21 cellular contexts compared by ENCODE assay signal in the genomic region with DNA sequence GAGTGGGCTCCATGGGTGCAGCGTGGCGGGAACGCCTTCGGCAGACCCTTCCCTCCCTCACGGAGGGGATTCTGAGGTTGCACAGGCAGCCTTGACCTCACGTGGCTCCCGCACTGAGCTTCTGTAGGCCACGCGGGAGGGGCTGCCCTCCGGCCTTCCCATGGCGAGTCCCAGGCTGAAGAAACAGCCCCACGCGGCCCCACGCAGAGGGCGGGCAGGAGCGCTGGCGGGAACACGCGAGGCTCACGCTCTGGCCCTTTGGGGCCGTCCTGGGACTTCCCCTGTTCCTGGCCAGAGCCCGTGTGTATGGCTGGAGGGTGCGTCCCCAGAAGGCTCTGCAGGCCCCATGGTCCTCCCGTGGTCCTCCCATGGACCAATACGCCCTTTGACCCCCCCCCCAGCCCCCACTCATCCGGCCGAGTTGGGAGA. TPM values are rescaled to one million over a fixed set of nuclear protein-coding genes. Genes with fewer than 3 reads are reported as not detected.
A peak's percentile ranks its signal among the peaks of the same experiment; 100 is the strongest.
DNase-seq lines count a peak whose midpoint lies in the region; ATAC-seq lines count a peak whose summit lies in the region.
"Had no signal": no experiment of that assay in that cellular context is flagged by ENCODE, and none has a peak within 500 bp of the region (broad histone marks: within the 10 kb centered on the region; RNA-seq: fewer than 3 reads in every experiment).

No MANE protein-coding gene starts in this region.

- no peaks in the 10 kb centered on the region for H3K9me3 ChIP-seq in right cardiac atrium (ENCODE audit: control insufficient read depth, low read length)
- no peaks in the 10 kb centered on the region for H3K9me3 ChIP-seq in aorta (ENCODE audit: control insufficient read depth, low read length)
- H3K9me3 ChIP-seq: A549 had no signal

- no peaks in the 10 kb centered on the region for H3K27me3 Mint-ChIP-seq in activated naive CD8-positive, alpha-beta T cell treated with anti-CD3 and anti-CD28 coated beads, Interleukin-2, amount 10 ng/mL, durations not matched to agents 7 days and 5 days
- no peaks in the 10 kb centered on the region for H3K27me3 Mint-ChIP-seq in activated naive CD8-positive, alpha-beta T cell treated with anti-CD3 and anti-CD28 coated beads, Interleukin-2, amount 50 U/mL, for 24 hours

- H3K9me3 Mint-ChIP-seq in activated naive CD8-positive, alpha-beta T cell treated with anti-CD3 and anti-CD28 coated beads, Interleukin-2, amount 10 ng/mL, durations not matched to agents 7 days and 5 days: no peaks in the 10 kb centered on the region
- no peaks in the 10 kb centered on the region for H3K9me3 Mint-ChIP-seq in activated naive CD8-positive, alpha-beta T cell treated with anti-CD3 and anti-CD28 coated beads, Interleukin-2, amount 50 U/mL, for 24 hours
- H3K9me3 Mint-ChIP-seq: CD4-positive, alpha-beta memory T cell; H9 had no signal

- H3K4me3 ChIP-seq in right cardiac atrium (ENCODE audit: low read length) (no peak overlapping the region), aorta (ENCODE audit: low read length in 2 of 2) (no peak overlapping the region)
- H3K4me3 ChIP-seq: A549 had no signal

- H3K4me3 Mint-ChIP-seq in activated naive CD8-positive, alpha-beta T cell treated with anti-CD3 and anti-CD28 coated beads, Interleukin-2, amount 10 ng/mL, durations not matched to agents 7 days and 5 days: no peak overlapping the region
- H3K4me3 Mint-ChIP-seq in activated naive CD8-positive, alpha-beta T cell treated with anti-CD3 and anti-CD28 coated beads, Interleukin-2, amount 50 U/mL, for 24 hours: no peak overlapping the region
- H3K4me3 Mint-ChIP-seq: CD4-positive, alpha-beta memory T cell; H9 had no signal

- no peaks in the 10 kb centered on the region for H3K36me3 Mint-ChIP-seq in activated naive CD8-positive, alpha-beta T cell treated with anti-CD3 and anti-CD28 coated beads, Interleukin-2, amount 10 ng/mL, durations not matched to agents 7 days and 5 days
- H3K36me3 Mint-ChIP-seq in activated naive CD8-positive, alpha-beta T cell treated with anti-CD3 and anti-CD28 coated beads, Interleukin-2, amount 50 U/mL, for 24 hours (ENCODE audit: low read depth): no peaks in the 10 kb centered on the region
- H3K36me3 Mint-ChIP-seq: CD4-positive, alpha-beta memory T cell had no signal

- peak; percentile 15 for DNase-seq in activated naive CD8-positive, alpha-beta T cell treated with anti-CD3 and anti-CD28 coated beads, Interleukin-2, amount 10 ng/mL, durations not matched to agents 7 days and 5 days
- DNase-seq in activated naive CD8-positive, alpha-beta T cell treated with anti-CD3 and anti-CD28 coated beads, Interleukin-2, amount 50 U/mL, for 24 hours: no peak
- DNase-seq in right cardiac atrium (peak in 2 of 3 donors; percentile 11 to 40), Right ventricle myocardium inferior (ENCODE audit: missing footprints) (no peak), sciatic nerve (ENCODE audit: low spot score) (peak; percentile 42), aorta (peak; percentile 17 to 42), epidermal melanocyte (ENCODE audit: insufficient read length, low spot score) (no peak)
- DNase-seq: AML-193; CD4-positive, alpha-beta memory T cell; DMS153; DMS79; GF-D8; H9 had no signal

- no peaks in the 10 kb centered on the region for H3K4me1 ChIP-seq in right cardiac atrium (ENCODE audit: control insufficient read depth, insufficient read depth, low read length)
- no peaks in the 10 kb centered on the region for H3K4me1 ChIP-seq in aorta (ENCODE audit: control insufficient read depth in 1 of 2, insufficient read depth in 2 of 2, low read length in 2 of 2)
- H3K4me1 ChIP-seq: A549 had no signal

- POLR2A ChIA-PET in activated naive CD8-positive, alpha-beta T cell treated with anti-CD3 and anti-CD28 coated beads, Interleukin-2, amount 10 ng/mL, durations not matched to agents 7 days and 5 days (lab: Charles Lee): no interaction called here

- WGBS in right cardiac atrium: 90% methylated on average over 27 of the region's 27 CpGs
- 90% methylated on average over 27 of the region's 27 CpGs for WGBS in aorta, 2 donors

- no peak overlapping the region for H3K27ac Mint-ChIP-seq in activated naive CD8-positive, alpha-beta T cell treated with anti-CD3 and anti-CD28 coated beads, Interleukin-2, amount 10 ng/mL, durations not matched to agents 7 days and 5 days
- H3K27ac Mint-ChIP-seq in activated naive CD8-positive, alpha-beta T cell treated with anti-CD3 and anti-CD28 coated beads, Interleukin-2, amount 50 U/mL, for 24 hours: no peak overlapping the region
- H3K27ac Mint-ChIP-seq: CD4-positive, alpha-beta memory T cell; H9 had no signal

- no peak for ATAC-seq in activated naive CD8-positive, alpha-beta T cell treated with anti-CD3 and anti-CD28 coated beads, Interleukin-2, amount 10 ng/mL, durations not matched to agents 7 days and 5 days (ENCODE audit: low read depth)
- no peak for ATAC-seq in activated naive CD8-positive, alpha-beta T cell treated with anti-CD3 and anti-CD28 coated beads, Interleukin-2, amount 50 U/mL, for 24 hours
- ATAC-seq in right cardiac atrium: no peak
- ATAC-seq in Right ventricle myocardium inferior: no peak
- ATAC-seq in sciatic nerve: no peak
- ATAC-seq in aorta (ENCODE audit: low FRiP score): no peak
- no peak for ATAC-seq in HG02852 (IDR thresholded peaks at IDR 0.05; ENCODE audit: unreplicated experiment)
- ATAC-seq: A549 had no signal

- H3K27ac ChIP-seq in right cardiac atrium (ENCODE audit: low read length) (no peak overlapping the region), aorta (ENCODE audit: low read depth in 1 of 2, low read length in 2 of 2) (no peak overlapping the region)
- H3K27ac ChIP-seq: 22Rv1, A549, C4-2B, HL-60 had no signal

- no peaks in the 10 kb centered on the region for H3K4me1 Mint-ChIP-seq in activated naive CD8-positive, alpha-beta T cell treated with anti-CD3 and anti-CD28 coated beads, Interleukin-2, amount 10 ng/mL, durations not matched to agents 7 days and 5 days
- H3K4me1 Mint-ChIP-seq in activated naive CD8-positive, alpha-beta T cell treated with anti-CD3 and anti-CD28 coated beads, Interleukin-2, amount 50 U/mL, for 24 hours: no peaks in the 10 kb centered on the region

- intact Hi-C loops in right cardiac atrium (cut with DNase I): no loop called here
- intact Hi-C loops in Right ventricle myocardium inferior (cut with DNase I): no loop called here
- intact Hi-C loops in sciatic nerve (cut with DNase I): no loop called here
- intact Hi-C loops in aorta (cut with DNase I): no loop called here

- H3K36me3 ChIP-seq in aorta (ENCODE audit: control insufficient read depth in 1 of 2, insufficient read depth in 2 of 2, low read length in 1 of 2): no peaks in the 10 kb centered on the region

- no peaks in the 10 kb centered on the region for H3K27me3 ChIP-seq in right cardiac atrium (ENCODE audit: control insufficient read depth, insufficient read depth)
- no peaks in the 10 kb centered on the region for H3K27me3 ChIP-seq in aorta (ENCODE audit: control insufficient read depth in 1 of 2, insufficient read depth in 2 of 2, low read length in 1 of 2)

RNA-seq across cellular contexts. Expression of a gene that starts 21.7 kb away (rescaled TPM):
- not detected for total RNA-seq in activated naive CD8-positive, alpha-beta T cell treated with anti-CD3 and anti-CD28 coated beads, Interleukin-2, amount 10 ng/mL, durations not matched to agents 7 days and 5 days
- not detected for total RNA-seq in right cardiac atrium
- 0.32 TPM for polyA plus RNA-seq in right cardiac atrium
- total RNA-seq in Right ventricle myocardium inferior: not detected
- total RNA-seq in sciatic nerve: 2.1 TPM
- total RNA-seq in aorta: not detected
- not detected for polyA plus RNA-seq in aorta
- total RNA-seq: CD4-positive, alpha-beta memory T cell; H1; HT1080 had no signal
- polyA plus RNA-seq: A549, BJ had no signal

Comparison
In these comparisons a context has a peak if more than half of its experiments do, and no peak if none do; other contexts are left out.
1. DNase-seq: peak in activated naive CD8-positive, alpha-beta T cell treated with anti-CD3 and anti-CD28 coated beads, Interleukin-2, amount 10 ng/mL, durations not matched to agents 7 days and 5 days (single experiment), right cardiac atrium (2 of 3), sciatic nerve (single experiment) and aorta (2 of 2); none in activated naive CD8-positive, alpha-beta T cell treated with anti-CD3 and anti-CD28 coated beads, Interleukin-2, amount 50 U/mL, for 24 hours (single experiment), Right ventricle myocardium inferior (single experiment) and epidermal melanocyte (single experiment).